Comparison of ENCODE assay signal across 17 cellular contexts in the genomic region with DNA sequence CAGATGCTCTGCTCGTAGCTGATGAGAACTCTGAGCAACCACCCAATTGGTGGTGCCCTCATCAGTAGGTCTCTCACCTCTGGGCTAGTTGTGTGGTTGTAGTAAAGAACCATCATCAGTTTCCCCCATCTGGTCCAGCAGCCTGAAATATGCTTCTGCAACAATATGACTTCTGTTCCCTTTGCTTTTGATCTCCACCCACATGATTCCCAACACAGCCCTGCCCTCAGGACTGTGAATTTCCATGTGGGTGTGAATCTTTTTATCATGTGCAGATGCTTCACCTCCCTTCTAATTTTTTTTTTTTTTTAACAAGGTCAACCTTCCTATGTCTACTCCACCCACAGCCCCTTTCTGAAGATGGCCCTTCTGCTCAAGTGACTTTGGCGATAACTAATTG.
DNase-seq lines count a peak whose midpoint lies in the region; ATAC-seq lines count a peak whose summit lies in the region.
"Had no signal": no experiment of that assay in that cellular context is flagged by ENCODE, and none has a peak within 500 bp of the region (broad histone marks: within the 10 kb centered on the region; RNA-seq: fewer than 3 reads in every experiment).

No MANE protein-coding gene starts in this region.

- no peaks in the 10 kb centered on the region for H3K9me3 Mint-ChIP-seq in activated CD4-positive, alpha-beta T cell treated with anti-CD3 and anti-CD28 coated beads, Interleukin-2, amount 10 ng/mL, durations not matched to agents 24 days and 14 days
- no peaks in the 10 kb centered on the region for H3K9me3 Mint-ChIP-seq in activated CD4-positive, alpha-beta T cell treated with anti-CD3 and anti-CD28 coated beads for 36 hours (ENCODE audit: low read depth)
- no peaks in the 10 kb centered on the region for H3K9me3 Mint-ChIP-seq in activated naive CD8-positive, alpha-beta T cell treated with anti-CD3 and anti-CD28 coated beads for 36 hours
- no peaks in the 10 kb centered on the region for H3K9me3 Mint-ChIP-seq in activated naive CD8-positive, alpha-beta T cell treated with anti-CD3 and anti-CD28 coated beads, Interleukin-2, amount 50 U/mL, for 24 hours
- no peaks in the 10 kb centered on the region for H3K9me3 Mint-ChIP-seq in activated T-helper 1 cell treated with anti-CD3 and anti-CD28 coated beads, Interleukin-12 subunit alpha, Interleukin-12 subunit beta, Interleukin-2, Interleukin-4 antibody, amounts not matched to agents 30 ng/mL and 10 ng/mL and 1 ng/mL, durations not matched to agents 14 hours and 24 hours and 36 hours
- H3K9me3 Mint-ChIP-seq: CD4-positive, alpha-beta T cell; GM23338; HFFc6 had no signal

- H3K27ac Mint-ChIP-seq in activated CD4-positive, alpha-beta T cell treated with anti-CD3 and anti-CD28 coated beads, Interleukin-2, amount 10 ng/mL, durations not matched to agents 24 days and 14 days: peak overlapping the region; percentile 76
- no peak overlapping the region for H3K27ac Mint-ChIP-seq in activated CD4-positive, alpha-beta T cell treated with anti-CD3 and anti-CD28 coated beads for 36 hours
- peak overlapping the region; percentile 28 for H3K27ac Mint-ChIP-seq in activated naive CD8-positive, alpha-beta T cell treated with anti-CD3 and anti-CD28 coated beads for 36 hours
- no peak overlapping the region for H3K27ac Mint-ChIP-seq in activated naive CD8-positive, alpha-beta T cell treated with anti-CD3 and anti-CD28 coated beads, Interleukin-2, amount 50 U/mL, for 24 hours
- peak overlapping the region; percentile 77 for H3K27ac Mint-ChIP-seq in activated T-helper 1 cell treated with anti-CD3 and anti-CD28 coated beads, Interleukin-12 subunit alpha, Interleukin-12 subunit beta, Interleukin-2, Interleukin-4 antibody, amounts not matched to agents 30 ng/mL and 10 ng/mL and 1 ng/mL, durations not matched to agents 14 hours and 24 hours and 36 hours
- H3K27ac Mint-ChIP-seq: CD4-positive, alpha-beta T cell; GM23338; HFFc6 had no signal

- POLR2A ChIA-PET in activated CD4-positive, alpha-beta T cell treated with anti-CD3 and anti-CD28 coated beads for 36 hours (lab: Charles Lee): no interaction called here

- DNase-seq in activated CD4-positive, alpha-beta T cell treated with anti-CD3 and anti-CD28 coated beads, Interleukin-2, amount 10 ng/mL, durations not matched to agents 24 days and 14 days: no peak
- DNase-seq in activated CD4-positive, alpha-beta T cell treated with anti-CD3 and anti-CD28 coated beads for 36 hours: no peak
- DNase-seq in activated naive CD8-positive, alpha-beta T cell treated with anti-CD3 and anti-CD28 coated beads for 36 hours: no peak
- DNase-seq in activated naive CD8-positive, alpha-beta T cell treated with anti-CD3 and anti-CD28 coated beads, Interleukin-2, amount 50 U/mL, for 24 hours: no peak
- DNase-seq in activated T-helper 1 cell treated with anti-CD3 and anti-CD28 coated beads, Interleukin-12 subunit alpha, Interleukin-12 subunit beta, Interleukin-2, Interleukin-4 antibody, amounts not matched to agents 30 ng/mL and 10 ng/mL and 1 ng/mL, durations not matched to agents 14 hours and 24 hours and 36 hours (ENCODE audit: low spot score): no peak
- DNase-seq in SK-N-DZ (ENCODE audit: low spot score): no peak
- DNase-seq: AML-193; CD4-positive, alpha-beta T cell; DMS153; DMS79; GDM1; HCEC 1CT; HFFc6 had no signal

- CTCF ChIA-PET in activated CD4-positive, alpha-beta T cell treated with anti-CD3 and anti-CD28 coated beads for 36 hours (lab: Charles Lee): no interaction called here

- H3K27me3 Mint-ChIP-seq in activated CD4-positive, alpha-beta T cell treated with anti-CD3 and anti-CD28 coated beads, Interleukin-2, amount 10 ng/mL, durations not matched to agents 24 days and 14 days: no peaks in the 10 kb centered on the region
- no peaks in the 10 kb centered on the region for H3K27me3 Mint-ChIP-seq in activated CD4-positive, alpha-beta T cell treated with anti-CD3 and anti-CD28 coated beads for 36 hours
- no peaks in the 10 kb centered on the region for H3K27me3 Mint-ChIP-seq in activated naive CD8-positive, alpha-beta T cell treated with anti-CD3 and anti-CD28 coated beads for 36 hours
- H3K27me3 Mint-ChIP-seq in activated naive CD8-positive, alpha-beta T cell treated with anti-CD3 and anti-CD28 coated beads, Interleukin-2, amount 50 U/mL, for 24 hours: no peaks in the 10 kb centered on the region
- H3K27me3 Mint-ChIP-seq in activated T-helper 1 cell treated with anti-CD3 and anti-CD28 coated beads, Interleukin-12 subunit alpha, Interleukin-12 subunit beta, Interleukin-2, Interleukin-4 antibody, amounts not matched to agents 30 ng/mL and 10 ng/mL and 1 ng/mL, durations not matched to agents 14 hours and 24 hours and 36 hours (ENCODE audit: insufficient read depth): no peaks in the 10 kb centered on the region
- H3K27me3 Mint-ChIP-seq: CD4-positive, alpha-beta T cell had no signal

- peaks cover 23% of the 10 kb centered on the region for H3K4me1 Mint-ChIP-seq in activated CD4-positive, alpha-beta T cell treated with anti-CD3 and anti-CD28 coated beads, Interleukin-2, amount 10 ng/mL, durations not matched to agents 24 days and 14 days
- H3K4me1 Mint-ChIP-seq in activated CD4-positive, alpha-beta T cell treated with anti-CD3 and anti-CD28 coated beads for 36 hours: peaks cover 27% of the 10 kb centered on the region
- H3K4me1 Mint-ChIP-seq in activated naive CD8-positive, alpha-beta T cell treated with anti-CD3 and anti-CD28 coated beads for 36 hours: peaks cover 25% of the 10 kb centered on the region
- peaks cover 34% of the 10 kb centered on the region for H3K4me1 Mint-ChIP-seq in activated naive CD8-positive, alpha-beta T cell treated with anti-CD3 and anti-CD28 coated beads, Interleukin-2, amount 50 U/mL, for 24 hours
- peaks cover 32% of the 10 kb centered on the region for H3K4me1 Mint-ChIP-seq in activated T-helper 1 cell treated with anti-CD3 and anti-CD28 coated beads, Interleukin-12 subunit alpha, Interleukin-12 subunit beta, Interleukin-2, Interleukin-4 antibody, amounts not matched to agents 30 ng/mL and 10 ng/mL and 1 ng/mL, durations not matched to agents 14 hours and 24 hours and 36 hours (ENCODE audit: low read depth)
- H3K4me1 Mint-ChIP-seq: GM23338 had no signal

- peaks cover 2% of the 10 kb centered on the region for H3K36me3 Mint-ChIP-seq in activated CD4-positive, alpha-beta T cell treated with anti-CD3 and anti-CD28 coated beads, Interleukin-2, amount 10 ng/mL, durations not matched to agents 24 days and 14 days (ENCODE audit: low read depth)
- no peaks in the 10 kb centered on the region for H3K36me3 Mint-ChIP-seq in activated CD4-positive, alpha-beta T cell treated with anti-CD3 and anti-CD28 coated beads for 36 hours (ENCODE audit: low read depth)
- H3K36me3 Mint-ChIP-seq in activated naive CD8-positive, alpha-beta T cell treated with anti-CD3 and anti-CD28 coated beads for 36 hours: no peaks in the 10 kb centered on the region
- H3K36me3 Mint-ChIP-seq in activated naive CD8-positive, alpha-beta T cell treated with anti-CD3 and anti-CD28 coated beads, Interleukin-2, amount 50 U/mL, for 24 hours (ENCODE audit: low read depth): no peaks in the 10 kb centered on the region
- no peaks in the 10 kb centered on the region for H3K36me3 Mint-ChIP-seq in activated T-helper 1 cell treated with anti-CD3 and anti-CD28 coated beads, Interleukin-12 subunit alpha, Interleukin-12 subunit beta, Interleukin-2, Interleukin-4 antibody, amounts not matched to agents 30 ng/mL and 10 ng/mL and 1 ng/mL, durations not matched to agents 14 hours and 24 hours and 36 hours (ENCODE audit: low read depth)

- peak overlapping the region; percentile 65 for H3K4me3 Mint-ChIP-seq in activated CD4-positive, alpha-beta T cell treated with anti-CD3 and anti-CD28 coated beads, Interleukin-2, amount 10 ng/mL, durations not matched to agents 24 days and 14 days
- no peak overlapping the region for H3K4me3 Mint-ChIP-seq in activated CD4-positive, alpha-beta T cell treated with anti-CD3 and anti-CD28 coated beads for 36 hours
- no peak overlapping the region for H3K4me3 Mint-ChIP-seq in activated naive CD8-positive, alpha-beta T cell treated with anti-CD3 and anti-CD28 coated beads for 36 hours
- no peak overlapping the region for H3K4me3 Mint-ChIP-seq in activated naive CD8-positive, alpha-beta T cell treated with anti-CD3 and anti-CD28 coated beads, Interleukin-2, amount 50 U/mL, for 24 hours
- peak overlapping the region; percentile 71 for H3K4me3 Mint-ChIP-seq in activated T-helper 1 cell treated with anti-CD3 and anti-CD28 coated beads, Interleukin-12 subunit alpha, Interleukin-12 subunit beta, Interleukin-2, Interleukin-4 antibody, amounts not matched to agents 30 ng/mL and 10 ng/mL and 1 ng/mL, durations not matched to agents 14 hours and 24 hours and 36 hours
- H3K4me3 Mint-ChIP-seq: CD4-positive, alpha-beta T cell; GM23338; HFFc6 had no signal

- intact Hi-C loops in activated CD4-positive, alpha-beta T cell treated with anti-CD3 and anti-CD28 coated beads, Interleukin-2, amount 10 ng/mL, durations not matched to agents 24 days and 14 days (cut with micrococcal nuclease): loop anchor here (2.0 kb wide), 1 partner anchor 16 kb away; no protein-coding TSS in a partner anchor
- intact Hi-C loops in activated CD4-positive, alpha-beta T cell treated with anti-CD3 and anti-CD28 coated beads for 36 hours (cut with DNase I, micrococcal nuclease): no loop called here
- intact Hi-C loops in activated T-helper 1 cell treated with anti-CD3 and anti-CD28 coated beads, Interleukin-12 subunit alpha, Interleukin-12 subunit beta, Interleukin-2, Interleukin-4 antibody, amounts not matched to agents 30 ng/mL and 10 ng/mL and 1 ng/mL, durations not matched to agents 14 hours and 24 hours and 36 hours (cut with micrococcal nuclease): loop anchor here (5.0 kb wide), 1 partner anchor 369 kb away; no protein-coding TSS in a partner anchor

- no peak for ATAC-seq in activated CD4-positive, alpha-beta T cell treated with anti-CD3 and anti-CD28 coated beads for 36 hours
- ATAC-seq in activated naive CD8-positive, alpha-beta T cell treated with anti-CD3 and anti-CD28 coated beads, Interleukin-2, amount 50 U/mL, for 24 hours: no peak
- ATAC-seq in HG02763 (IDR thresholded peaks at IDR 0.05; ENCODE audit: unreplicated experiment): no peak
- ATAC-seq: A549, GM23338, HepG2 had no signal

Comparison
In these comparisons a context has a peak if more than half of its experiments do, and no peak if none do; other contexts are left out.
1. H3K27ac Mint-ChIP-seq: peak in activated CD4-positive, alpha-beta T cell treated with anti-CD3 and anti-CD28 coated beads, Interleukin-2, amount 10 ng/mL, durations not matched to agents 24 days and 14 days (single experiment), activated naive CD8-positive, alpha-beta T cell treated with anti-CD3 and anti-CD28 coated beads for 36 hours (single experiment) and activated T-helper 1 cell treated with anti-CD3 and anti-CD28 coated beads, Interleukin-12 subunit alpha, Interleukin-12 subunit beta, Interleukin-2, Interleukin-4 antibody, amounts not matched to agents 30 ng/mL and 10 ng/mL and 1 ng/mL, durations not matched to agents 14 hours and 24 hours and 36 hours (single experiment); none in activated CD4-positive, alpha-beta T cell treated with anti-CD3 and anti-CD28 coated beads for 36 hours (single experiment) and activated naive CD8-positive, alpha-beta T cell treated with anti-CD3 and anti-CD28 coated beads, Interleukin-2, amount 50 U/mL, for 24 hours (single experiment).
2. H3K4me3 Mint-ChIP-seq: peak in activated CD4-positive, alpha-beta T cell treated with anti-CD3 and anti-CD28 coated beads, Interleukin-2, amount 10 ng/mL, durations not matched to agents 24 days and 14 days (single experiment) and activated T-helper 1 cell treated with anti-CD3 and anti-CD28 coated beads, Interleukin-12 subunit alpha, Interleukin-12 subunit beta, Interleukin-2, Interleukin-4 antibody, amounts not matched to agents 30 ng/mL and 10 ng/mL and 1 ng/mL, durations not matched to agents 14 hours and 24 hours and 36 hours (single experiment); none in activated CD4-positive, alpha-beta T cell treated with anti-CD3 and anti-CD28 coated beads for 36 hours (single experiment), activated naive CD8-positive, alpha-beta T cell treated with anti-CD3 and anti-CD28 coated beads for 36 hours (single experiment) and activated naive CD8-positive, alpha-beta T cell treated with anti-CD3 and anti-CD28 coated beads, Interleukin-2, amount 50 U/mL, for 24 hours (single experiment).
3. intact Hi-C loops: an anchor here in activated CD4-positive, alpha-beta T cell treated with anti-CD3 and anti-CD28 coated beads, Interleukin-2, amount 10 ng/mL, durations not matched to agents 24 days and 14 days (2.0 kb wide) and activated T-helper 1 cell treated with anti-CD3 and anti-CD28 coated beads, Interleukin-12 subunit alpha, Interleukin-12 subunit beta, Interleukin-2, Interleukin-4 antibody, amounts not matched to agents 30 ng/mL and 10 ng/mL and 1 ng/mL, durations not matched to agents 14 hours and 24 hours and 36 hours (5.0 kb wide); none called in activated CD4-positive, alpha-beta T cell treated with anti-CD3 and anti-CD28 coated beads for 36 hours.